Comparison of ENCODE assay signal across 1 cellular context in genomic region chr2:222861411-222862067, GRCh38.
TF ChIP-seq lines count a peak whose summit lies in the region.

No MANE protein-coding gene starts in this region.

TF ChIP-seq in IMR-90, 13 proteins besides CTCF, POLR2A, EP300 and RAD21:
- TF ChIP-seq USF2 (IDR thresholded peaks at IDR 0.05; ENCODE audit: low read depth, low read length) (no peak), MXI1 (IDR thresholded peaks at IDR 0.05; ENCODE audit: borderline replicate concordance, low read depth, low read length) (peak; percentile 58; the same call in 1 of the 2 replicates), FOS (IDR thresholded peaks at IDR 0.05; ENCODE audit: low read depth, low read length) (no peak), RFX5 (IDR thresholded peaks at IDR 0.05; ENCODE audit: low read depth, low read length) (no peak), BHLHE40 (IDR thresholded peaks at IDR 0.05; ENCODE audit: low read depth, low read length) (no peak), ELK1 (IDR thresholded peaks at IDR 0.05; ENCODE audit: borderline replicate concordance, low read depth, low read length) (no peak), RCOR1 (IDR thresholded peaks at IDR 0.05; ENCODE audit: insufficient replicate concordance, low read length) (no peak), CHD1 (IDR thresholded peaks at IDR 0.05; ENCODE audit: low read depth, low read length) (no peak), MAFK (IDR thresholded peaks at IDR 0.05; ENCODE audit: low read depth, low read length) (no peak), SMC3 (IDR thresholded peaks at IDR 0.05; ENCODE audit: low read depth, low read length) (no peak), MAZ (IDR thresholded peaks at IDR 0.05; ENCODE audit: borderline replicate concordance, low read depth, low read length) (0 out of 2 replicates have a peak, but pooled peaks have one; percentile 34), NFE2L2 (IDR thresholded peaks at IDR 0.05; ENCODE audit: low read depth, low read length) (no peak), CEBPB (IDR thresholded peaks at IDR 0.05; ENCODE audit: low read depth, low read length) (no peak)
